ENCODE assay signal across 8 cellular contexts in genomic region chr2:23824777-23825212, GRCh38.
A peak's percentile ranks its signal among the peaks of the same experiment; 100 is the strongest.
DNase-seq lines count a peak whose midpoint lies in the region; ATAC-seq, FAIRE-seq and TF ChIP-seq lines count a peak whose summit lies in the region.

No MANE protein-coding gene starts in this region.

- ATAC-seq in HG03354 (IDR thresholded peaks at IDR 0.05; ENCODE audit: poor library complexity, severe bottlenecking, unreplicated experiment) (peak; percentile 75), HepG2 (peak; percentile 78)

- H3K4me3 ChIP-seq in NT2/D1 (ENCODE audit: insufficient read length, low read depth): no peak overlapping the region
- no peak overlapping the region for H3K4me3 ChIP-seq in HepG2 (replicated peaks in 1 of 3; ENCODE audit: insufficient read depth in 1 of 3, low read depth in 2 of 3, low read length in 3 of 3)
- no peak overlapping the region for H3K4me3 ChIP-seq in uterus

- H3K36me3 ChIP-seq in NT2/D1 (ENCODE audit: insufficient read depth, insufficient read length, low read length) (peaks cover 2% of the 10 kb centered on the region), HepG2 (replicated peaks in 1 of 2; ENCODE audit: control insufficient read depth in 1 of 2, insufficient read depth in 2 of 2, low read length in 2 of 2) (peaks cover 6 to 15% of the 10 kb centered on the region in 2 experiments), uterus (no peaks in the 10 kb centered on the region)

- H3K79me2 ChIP-seq in HepG2 (ENCODE audit: insufficient read depth, low read length): no peaks in the 10 kb centered on the region

- FAIRE-seq in HepG2 (lab: Jason Lieb, UNC): peak; percentile 74

- H3K4me1 ChIP-seq in NT2/D1 (ENCODE audit: insufficient read depth, insufficient read length) (no peaks in the 10 kb centered on the region), HepG2 (ENCODE audit: insufficient read depth, low read length) (peaks cover 8% of the 10 kb centered on the region), uterus (no peaks in the 10 kb centered on the region)

- TF ChIP-seq CTCF in 22Rv1 (IDR thresholded peaks at IDR 0.05) (peak; percentile 84), HepG2 (CRISPR knock-in tag; IDR thresholded peaks at IDR 0.05) (peak; percentile 77), uterus (IDR thresholded peaks at IDR 0.05) (peak; percentile 52 to 64 (median 60))

- in situ Hi-C loops in T47D (cut with HindIII; ENCODE audit: low pct_unique_long_range_greater_than_20kb, low sequenced_read_pairs): no loop called here
- in situ Hi-C loops in HepG2 (cut with HindIII; ENCODE audit: extremely low pct_ligation_motif_present, low pct_unique_long_range_greater_than_20kb): loop anchor here (10.0 kb wide), 1 partner anchor 340 kb away; no protein-coding TSS in a partner anchor

- CTCF ChIA-PET in HepG2 (lab: Yijun Ruan, JAX; ENCODE audit: low intra/inter-chr PET ratio, low total read pairs): interaction anchor here (2.2 to 2.6 kb wide), 2 partner anchors 236 to 339 kb away, joined by 7 to 20 read pairs; no protein-coding TSS in a partner anchor

- DNase-seq in DMS79 (lab: John Stamatoyannopoulos, UW) (peak; percentile 17), NT2/D1 (ENCODE audit: low read depth, low spot score) (peak; percentile 6), T47D (ENCODE audit: low read depth in 1 of 2, low spot score in 1 of 2) (peak; percentile 2 to 52), HepG2 (ENCODE audit: low spot score) (peak; percentile 51), uterus (no peak), HuH-7 (ENCODE audit: low spot score) (no peak)

- no peak overlapping the region for H3K27ac ChIP-seq in 22Rv1
- H3K27ac ChIP-seq in HepG2 (ENCODE audit: extremely low read length, insufficient read depth, low read length): no peak overlapping the region
- H3K27ac ChIP-seq in uterus: no peak overlapping the region

- peak; percentile 47; the same call in 1 of the 2 replicates for TF ChIP-seq RAD21 in HepG2 (CRISPR knock-in tag; IDR thresholded peaks at IDR 0.05)

- POLR2A ChIA-PET in HepG2 (lab: Yijun Ruan, JAX): interaction anchor here (1.0 to 1.7 kb wide), 3 partner anchors 102 to 259 kb away, joined by 4 to 12 read pairs (median 8); partner anchors contain the start of genes ATAD2B, SF3B6 and TP53I3

- H3K9ac ChIP-seq in NT2/D1 (ENCODE audit: insufficient read length, low read depth) (no peak overlapping the region), HepG2 (ENCODE audit: insufficient read depth, low read depth, low read length) (no peak overlapping the region)

- H2AFZ ChIP-seq in HepG2 (ENCODE audit: low read length): no peak overlapping the region

- H3K9me3 ChIP-seq in NT2/D1 (ENCODE audit: insufficient read depth, low read length): no peaks in the 10 kb centered on the region
- no peaks in the 10 kb centered on the region for H3K9me3 ChIP-seq in HepG2 (ENCODE audit: low read length)
- no peaks in the 10 kb centered on the region for H3K9me3 ChIP-seq in uterus

- intact Hi-C loops in HepG2 (cut with micrococcal nuclease; ENCODE audit: unreplicated experiment) (loop anchor here (1.0 to 10.0 kb wide), 4 partner anchors 100 to 340 kb away; partner anchors contain the start of genes ATAD2B and TP53I3), uterus (cut with DNase I; ENCODE audit: low total_unique reads) (no loop called here)

- no peak for TF ChIP-seq POLR2A in HepG2 (IDR thresholded peaks at IDR 0.05; ENCODE audit: insufficient read depth in 1 of 2, low read depth in 2 of 2, low read length in 2 of 2)
- no peak for TF ChIP-seq POLR2A in uterus (IDR thresholded peaks at IDR 0.05)

- H4K20me1 ChIP-seq in HepG2 (ENCODE audit: insufficient read depth, low read length): no peaks in the 10 kb centered on the region

- H3K27me3 ChIP-seq in NT2/D1 (ENCODE audit: insufficient read depth, insufficient read length) (no peaks in the 10 kb centered on the region), HepG2 (ENCODE audit: control insufficient read depth in 1 of 2, insufficient read depth in 2 of 2, low read length in 2 of 2) (no peaks in the 10 kb centered on the region), uterus (no peaks in the 10 kb centered on the region)

- 75% methylated on average over 2 of the region's 2 CpGs for WGBS in HepG2 (ENCODE audit: low lambda C conversion rate)

- no TSS peak for BruUV-seq in HepG2 (replicated peaks; lab: Mats Ljungman, UMichigan)

- TF ChIP-seq EP300 in HepG2 (IDR thresholded peaks at IDR 0.05; ENCODE audit: low read depth in 2 of 2, low read length in 2 of 2) (no peak), HepG2 (CRISPR knock-in tag; IDR thresholded peaks at IDR 0.05; ENCODE audit: borderline replicate concordance) (no peak)

- no peak overlapping the region for H3K4me2 ChIP-seq in HepG2 (ENCODE audit: low read depth, low read length)

TF ChIP-seq in HepG2, 621 proteins besides CTCF, POLR2A, EP300 and RAD21:
- TF ChIP-seq LCORL (IDR thresholded peaks at IDR 0.05): no peak
- TF ChIP-seq LCORL (CRISPR knock-in tag; IDR thresholded peaks at IDR 0.05): 0 out of 2 replicates have a peak, but pooled peaks have one; percentile 10
- peak; percentile 61; the same call in 1 of the 2 replicates for TF ChIP-seq SMC3 (IDR thresholded peaks at IDR 0.05; ENCODE audit: low read length)
- peak; percentile 82 for TF ChIP-seq STAG1 (CRISPR knock-in tag; IDR thresholded peaks at IDR 0.05)
- TF ChIP-seq MIXL1 (CRISPR knock-in tag; IDR thresholded peaks at IDR 0.05): 0 out of 2 replicates have a peak, but pooled peaks have one; percentile 50
- TF ChIP-seq ZC3H13 (CRISPR knock-in tag; IDR thresholded peaks at IDR 0.05): no peak
- no peak for TF ChIP-seq MTF2 (CRISPR knock-in tag; IDR thresholded peaks at IDR 0.05; ENCODE audit: borderline replicate concordance)
- TF ChIP-seq ZNF362 (CRISPR knock-in tag; IDR thresholded peaks at IDR 0.05; ENCODE audit: borderline replicate concordance): peak; percentile 71; the same call in 1 of the 2 replicates
- TF ChIP-seq HMGA1 (CRISPR knock-in tag; conservative IDR thresholded peaks at IDR 0.05): no peak
- TF ChIP-seq, protein P1, sequence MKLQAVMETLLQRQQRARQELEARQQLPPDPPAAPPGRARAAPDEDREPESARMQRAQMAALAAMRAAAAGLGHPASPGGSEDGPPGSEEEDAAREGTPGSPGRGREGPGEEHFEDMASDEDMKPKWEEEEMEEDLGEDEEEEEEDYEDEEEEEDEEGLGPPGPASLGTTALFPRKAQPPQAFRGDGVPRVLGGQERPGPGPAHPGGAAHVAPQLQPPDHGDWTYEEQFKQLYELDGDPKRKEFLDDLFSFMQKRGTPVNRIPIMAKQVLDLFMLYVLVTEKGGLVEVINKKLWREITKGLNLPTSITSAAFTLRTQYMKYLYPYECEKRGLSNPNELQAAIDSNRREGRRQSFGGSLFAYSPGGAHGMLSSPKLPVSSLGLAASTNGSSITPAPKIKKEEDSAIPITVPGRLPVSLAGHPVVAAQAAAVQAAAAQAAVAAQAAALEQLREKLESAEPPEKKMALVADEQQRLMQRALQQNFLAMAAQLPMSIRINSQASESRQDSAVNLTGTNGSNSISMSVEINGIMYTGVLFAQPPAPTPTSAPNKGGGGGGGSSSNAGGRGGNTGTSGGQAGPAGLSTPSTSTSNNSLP (IDR thresholded peaks at IDR 0.05; ENCODE audit: low read depth, low read length): peak; percentile 74; the same call in 1 of the 2 replicates
- no peak for TF ChIP-seq ZNF30 (CRISPR knock-in tag; IDR thresholded peaks at IDR 0.05)
- TF ChIP-seq ZNF598 (CRISPR knock-in tag; IDR thresholded peaks at IDR 0.05; ENCODE audit: borderline replicate concordance): no peak

Comparison
In these comparisons a context has a peak if more than half of its experiments do, and no peak if none do; other contexts are left out.
1. DNase-seq: peak in DMS79 (single experiment), NT2/D1 (single experiment), T47D (2 of 2) and HepG2 (single experiment); none in uterus (0 of 2) and HuH-7 (single experiment).
2. Peak in every context shown above with its lines, with median percentiles within 50 percentile points of each other: CTCF ChIP-seq.